ENCODE assay signal across 23 cellular contexts in genomic region chr7:55198634-55199366, GRCh38.
"Had no signal": no experiment of that assay in that cellular context is flagged by ENCODE, and none has a peak within 500 bp of the region (broad histone marks: within the 10 kb centered on the region; RNA-seq: fewer than 3 reads in every experiment).

No MANE protein-coding gene starts in this region.

- H3K36me3 ChIP-seq: cardiac muscle cell had no signal

- H3K27ac ChIP-seq: brain microvascular endothelial cell, cardiac muscle cell, SK-N-MC, VCaP had no signal

- H3K27me3 ChIP-seq: brain microvascular endothelial cell, cardiac muscle cell had no signal

- DNase-seq: activated CD4-positive, alpha-beta memory T cell treated with anti-CD3 and anti-CD28 coated beads for 36 hours; activated CD4-positive, alpha-beta T cell treated with anti-CD3 and anti-CD28 coated beads, Interleukin-2, amount 10 ng/mL, durations not matched to agents 7 days and 5 days; activated CD4-positive, CD25-positive, alpha-beta regulatory T cell; activated gamma-delta T cell; activated naive CD4-positive, alpha-beta T cell treated with anti-CD3 and anti-CD28 coated beads for 36 hours; activated naive CD8-positive, alpha-beta T cell treated with anti-CD3 and anti-CD28 coated beads for 36 hours; activated T-cell treated with anti-CD3 and anti-CD28 coated beads, Interleukin-2, amount 50 U/mL, for 4 hours; brain microvascular endothelial cell; KG1; NCI-H1092; NCI-H1417; NCI-H1930; NCI-H2171; NCI-H2227 treated with DMSO at 0.1 percent for 48 hours; NCI-H446 treated with DMSO at 0.1 percent for 48 hours; NCI-H526; NCI-H82; T-cell; T-helper 2 cell; T1000 had no signal

- H3K4me3 ChIP-seq: cardiac muscle cell, SK-N-MC had no signal

- ATAC-seq: activated T-cell treated with anti-CD3 and anti-CD28 coated beads, Interleukin-2, amount 50 U/mL, for 4 hours; T-cell had no signal
